17 cellular contexts compared by ENCODE assay signal in the genomic region with DNA sequence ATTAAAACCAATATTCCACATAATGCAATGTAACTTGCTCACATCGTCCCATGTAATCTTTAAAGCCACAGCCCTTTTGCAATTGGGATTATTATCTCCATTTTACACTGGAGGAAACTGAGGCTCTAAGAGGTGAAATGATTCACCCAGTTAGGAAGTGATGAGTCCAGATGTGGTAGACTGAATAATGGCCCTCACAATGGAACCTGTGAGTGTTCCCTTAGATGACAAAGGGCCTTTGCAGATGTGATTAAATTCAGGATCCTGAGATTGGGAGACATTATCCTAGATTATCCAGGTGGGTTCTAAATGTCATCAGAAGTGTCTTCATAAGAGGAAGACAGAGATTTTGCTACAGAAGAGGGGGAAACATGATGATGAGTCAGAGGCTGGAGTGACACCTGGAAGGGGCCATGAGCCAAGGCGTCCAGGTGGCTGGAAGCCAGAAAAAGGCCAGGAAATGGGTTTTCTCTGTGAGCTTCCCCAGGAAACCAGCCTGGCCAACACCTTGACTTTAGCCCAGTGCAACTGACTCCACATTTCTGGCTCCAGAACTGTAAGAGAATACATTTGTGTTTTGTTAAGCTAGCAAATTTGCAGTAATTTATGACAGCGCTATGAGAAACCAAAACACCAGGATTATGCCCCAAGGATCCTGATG.
"Had no signal": no experiment of that assay in that cellular context is flagged by ENCODE, and none has a peak within 500 bp of the region (broad histone marks: within the 10 kb centered on the region; RNA-seq: fewer than 3 reads in every experiment).

No MANE protein-coding gene starts in this region.

- H3K36me3 Mint-ChIP-seq: activated naive CD4-positive, alpha-beta T cell treated with anti-CD3 and anti-CD28 coated beads, Interleukin-2, amount 50 U/mL, for 24 hours had no signal

- H3K36me3 ChIP-seq: ascending aorta, left lung had no signal

- H3K9me3 Mint-ChIP-seq: activated CD4-positive, alpha-beta T cell treated with anti-CD3 and anti-CD28 coated beads, Interleukin-2, amount 10 ng/mL, durations not matched to agents 24 days and 14 days; activated naive CD4-positive, alpha-beta T cell treated with anti-CD3 and anti-CD28 coated beads, Interleukin-2, amount 50 U/mL, for 24 hours; nephron progenitor cell had no signal

- H3K4me1 Mint-ChIP-seq: activated CD4-positive, alpha-beta T cell treated with anti-CD3 and anti-CD28 coated beads, Interleukin-2, amount 10 ng/mL, durations not matched to agents 24 days and 14 days; activated naive CD4-positive, alpha-beta T cell treated with anti-CD3 and anti-CD28 coated beads, Interleukin-2, amount 50 U/mL, for 24 hours had no signal

- H3K9me3 ChIP-seq: ascending aorta, left lung had no signal

- H3K27ac Mint-ChIP-seq: activated CD4-positive, alpha-beta T cell treated with anti-CD3 and anti-CD28 coated beads, Interleukin-2, amount 10 ng/mL, durations not matched to agents 24 days and 14 days; activated naive CD4-positive, alpha-beta T cell treated with anti-CD3 and anti-CD28 coated beads, Interleukin-2, amount 50 U/mL, for 24 hours; nephron progenitor cell had no signal

- H3K4me3 Mint-ChIP-seq: activated CD4-positive, alpha-beta T cell treated with anti-CD3 and anti-CD28 coated beads, Interleukin-2, amount 10 ng/mL, durations not matched to agents 24 days and 14 days; activated naive CD4-positive, alpha-beta T cell treated with anti-CD3 and anti-CD28 coated beads, Interleukin-2, amount 50 U/mL, for 24 hours; nephron progenitor cell had no signal

- H3K4me3 ChIP-seq: ascending aorta, left lung had no signal

- H3K27ac ChIP-seq: ascending aorta, left lung had no signal

- H3K4me1 ChIP-seq: ascending aorta, left lung had no signal

- H3K27me3 ChIP-seq: ascending aorta had no signal

- FAIRE-seq: keratinocyte had no signal

- DNase-seq: activated CD4-positive, alpha-beta T cell treated with anti-CD3 and anti-CD28 coated beads, Interleukin-2, amount 10 ng/mL, durations not matched to agents 24 days and 14 days; activated CD8-positive, alpha-beta memory T cell treated with anti-CD3 and anti-CD28 coated beads, Interleukin-2, amount 50 U/mL, for 4 hours; erythroblast; foreskin melanocyte; hypothalamus; left lung; nephron progenitor cell; nucleus accumbens; retina; stimulated activated CD4-positive, alpha-beta T cell treated with anti-CD3 and anti-CD28 coated beads, Interleukin-12 subunit alpha, Interleukin-12 subunit beta, amount 100 ng/mL, for 4 hours; stimulated activated CD4-positive, alpha-beta T cell treated with anti-CD3 and anti-CD28 coated beads, Interleukin-1b, Interleukin-23, amount 100 ng/mL, for 48 hours; stimulated activated CD8-positive, alpha-beta memory T cell treated with anti-CD3 and anti-CD28 coated beads, Interleukin-4, amount 100 ng/mL, for 48 hours; stimulated activated naive CD4-positive, alpha-beta T cell; T1000 had no signal
